ENCODE assay signal across 20 cellular contexts in the genomic region with DNA sequence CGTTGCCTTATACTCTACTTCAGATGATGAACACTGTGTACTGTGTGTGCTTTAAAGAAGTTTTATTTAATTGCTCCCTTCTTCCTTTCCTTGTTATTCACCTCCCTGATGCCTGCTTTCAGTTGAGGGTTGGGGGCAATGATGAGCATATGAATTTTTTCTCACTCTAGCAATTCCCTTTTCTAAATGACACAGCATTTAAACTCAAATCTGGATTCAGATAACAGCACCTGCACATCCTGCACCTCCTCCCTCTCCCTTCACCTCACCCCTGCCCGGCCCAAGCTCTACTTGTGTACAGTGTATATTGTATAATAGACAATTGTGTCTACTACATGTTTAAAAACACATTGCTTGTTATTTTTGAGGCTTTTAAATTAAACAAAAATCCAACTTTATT. TPM values are rescaled to one million over a fixed set of nuclear protein-coding genes. Genes with fewer than 3 reads are reported as not detected.
DNase-seq lines count a peak whose midpoint lies in the region; ATAC-seq, FAIRE-seq and TF ChIP-seq lines count a peak whose summit lies in the region.
"Had no signal": no experiment of that assay in that cellular context is flagged by ENCODE, and none has a peak within 500 bp of the region (broad histone marks: within the 10 kb centered on the region; RNA-seq: fewer than 3 reads in every experiment).

No MANE protein-coding gene starts in this region.

- no peaks in the 10 kb centered on the region for H4K20me1 ChIP-seq in K562 (replicated peaks; ENCODE audit: control insufficient read depth, insufficient read depth, low read length)

- no peaks in the 10 kb centered on the region for H3K27me3 Mint-ChIP-seq in activated T-cell treated with anti-CD3 and anti-CD28 coated beads, Interleukin-2, amount 50 U/mL, for 24 hours

- no peak overlapping the region for H3K4me2 ChIP-seq in K562 (ENCODE audit: insufficient read depth, low read length)
- H3K4me2 ChIP-seq: GM23338 had no signal

- H3K27ac ChIP-seq in K562 (ENCODE audit: extremely low read depth, low read depth, low read length): no peak overlapping the region

- no peak; the same call in 1 of the 2 replicates for TF ChIP-seq EP300 in K562 (IDR thresholded peaks at IDR 0.05; ENCODE audit: low read length)

- TF ChIP-seq CTCF in K562 (IDR thresholded peaks at IDR 0.05 in 2 of 3, conservative IDR thresholded peaks at IDR 0.05 in 1 of 3; ENCODE audit: insufficient read depth in 2 of 3, low read depth in 1 of 3, low read length in 3 of 3): no peak

- in situ Hi-C loops in K562 (cut with MboI): no loop called here

- H3K36me3 ChIP-seq in K562 (ENCODE audit: control insufficient read depth, insufficient read depth, low read length): peaks cover 49% of the 10 kb centered on the region; the same call in 2 of the 3 replicates

- no peak overlapping the region for H3K9ac ChIP-seq in K562 (ENCODE audit: insufficient read depth in 1 of 2, low read depth in 2 of 2, low read length in 2 of 2)

- BruUV-seq in K562 (replicated peaks; lab: Mats Ljungman, UMichigan): no TSS peak

- CTCF ChIA-PET in K562 (lab: Yijun Ruan, JAX; ENCODE audit: low intra/inter-chr PET ratio): no interaction called here

- no peak for TF ChIP-seq POLR2A in K562 (conservative IDR thresholded peaks at IDR 0.05)

- no peak overlapping the region for H2AFZ ChIP-seq in K562 (ENCODE audit: low read depth, low read length)
- H2AFZ ChIP-seq: GM23338 had no signal

- H3K4me1 ChIP-seq in K562 (replicated peaks in 1 of 2; ENCODE audit: control insufficient read depth in 2 of 2, insufficient read depth in 2 of 2, low read length in 2 of 2): peaks cover 19 to 36% of the 10 kb centered on the region in 2 experiments

- POLR2A ChIA-PET in K562 (lab: Yijun Ruan, JAX): interaction anchor here (3.3 kb wide), 1 partner anchor 10 kb away, joined by 18 read pairs; no protein-coding TSS in a partner anchor

- H3K27ac Mint-ChIP-seq in activated T-cell treated with anti-CD3 and anti-CD28 coated beads, Interleukin-2, amount 50 U/mL, for 24 hours: peak overlapping the region; percentile 73
- peak overlapping the region; percentile 33 for H3K27ac Mint-ChIP-seq in stimulated activated effector memory CD8-positive, alpha-beta T cell treated with anti-CD3 and anti-CD28 coated beads, Interleukin-12 subunit alpha, Interleukin-12 subunit beta, amount 100 ng/mL, for 72 hours
- H3K27ac Mint-ChIP-seq: GM23338 had no signal

- no peak for DNase-seq in activated T-cell treated with anti-CD3 and anti-CD28 coated beads, Interleukin-2, amount 50 U/mL, for 24 hours
- DNase-seq in activated T-cell treated with anti-CD3 and anti-CD28 coated beads, Interleukin-2, amount 50 U/mL, for 1 hour: no peak
- peak; percentile 12 for DNase-seq in M059J (ENCODE audit: low read depth)
- DNase-seq in K562 (ENCODE audit: extremely low read depth in 1 of 4, low spot score in 3 of 4): peak in 1 of 4 experiments; percentile 44
- DNase-seq in stimulated activated effector memory CD8-positive, alpha-beta T cell treated with anti-CD3 and anti-CD28 coated beads, Interleukin-12 subunit alpha, Interleukin-12 subunit beta, amount 100 ng/mL, for 72 hours (ENCODE audit: low spot score in 2 of 2): no peak
- DNase-seq in NK-92 (lab: John Stamatoyannopoulos, UW; ENCODE audit: unreplicated experiment): no peak
- DNase-seq: C1 segment of cervical spinal cord, DMS 273 treated with DMSO at 0.1 percent for 48 hours, KBM-7, NCI-H1436, NCI-H2029, NCI-H2171 treated with DMSO at 0.1 percent for 48 hours, NCI-H446 treated with DMSO at 0.1 percent for 48 hours, NCI-H748 treated with DMSO at 0.1 percent for 48 hours had no signal

- ATAC-seq in K562: peak; percentile 62
- ATAC-seq in stimulated activated effector memory CD8-positive, alpha-beta T cell treated with anti-CD3 and anti-CD28 coated beads, Interleukin-12 subunit alpha, Interleukin-12 subunit beta, amount 100 ng/mL, for 72 hours: no peak
- ATAC-seq in HG03571 (IDR thresholded peaks at IDR 0.05; ENCODE audit: unreplicated experiment): no peak
- ATAC-seq: GM23338 had no signal

- H3K4me3 Mint-ChIP-seq in activated T-cell treated with anti-CD3 and anti-CD28 coated beads, Interleukin-2, amount 50 U/mL, for 24 hours: no peak overlapping the region
- no peak overlapping the region for H3K4me3 Mint-ChIP-seq in stimulated activated effector memory CD8-positive, alpha-beta T cell treated with anti-CD3 and anti-CD28 coated beads, Interleukin-12 subunit alpha, Interleukin-12 subunit beta, amount 100 ng/mL, for 72 hours
- H3K4me3 Mint-ChIP-seq: GM23338 had no signal

- H3K4me3 ChIP-seq in K562: no peak overlapping the region
- H3K4me3 ChIP-seq: GM23338 had no signal

- no peaks in the 10 kb centered on the region for H3K27me3 ChIP-seq in K562 (ENCODE audit: control insufficient read depth in 2 of 2, insufficient read depth in 2 of 2, low read length in 2 of 2)

- peaks cover 2% of the 10 kb centered on the region for H3K9me1 ChIP-seq in K562 (ENCODE audit: control insufficient read depth, insufficient read depth, low read length)

- no peaks in the 10 kb centered on the region for H3K9me3 ChIP-seq in K562 (replicated peaks; ENCODE audit: control insufficient read depth, insufficient read depth, low read depth, low read length)

- peaks cover 5% of the 10 kb centered on the region for H3K4me1 Mint-ChIP-seq in activated T-cell treated with anti-CD3 and anti-CD28 coated beads, Interleukin-2, amount 50 U/mL, for 24 hours (ENCODE audit: low read depth)
- H3K4me1 Mint-ChIP-seq in stimulated activated effector memory CD8-positive, alpha-beta T cell treated with anti-CD3 and anti-CD28 coated beads, Interleukin-12 subunit alpha, Interleukin-12 subunit beta, amount 100 ng/mL, for 72 hours: peaks cover 8% of the 10 kb centered on the region
- H3K4me1 Mint-ChIP-seq: GM23338 had no signal

- WGBS in K562 (ENCODE audit: insufficient coverage, low coverage, missing lambda C conversion rate): 22% methylated on average over 2 of the region's 2 CpGs

- FAIRE-seq in K562 (lab: Jason Lieb, UNC): peak; percentile 65
- FAIRE-seq: A204.1, GM12892 had no signal

- intact Hi-C loops in K562 (cut with micrococcal nuclease): no loop called here

- no peak for TF ChIP-seq RAD21 in K562 (CRISPR knock-in tag; conservative IDR thresholded peaks at IDR 0.05 in 1 of 2, IDR thresholded peaks at IDR 0.05 in 1 of 2)

- no peaks in the 10 kb centered on the region for H3K79me2 ChIP-seq in K562 (ENCODE audit: control insufficient read depth, insufficient read depth, low read length)

- peaks cover 71% of the 10 kb centered on the region for H3K36me3 Mint-ChIP-seq in activated T-cell treated with anti-CD3 and anti-CD28 coated beads, Interleukin-2, amount 50 U/mL, for 24 hours (ENCODE audit: low read depth)
- H3K36me3 Mint-ChIP-seq in stimulated activated effector memory CD8-positive, alpha-beta T cell treated with anti-CD3 and anti-CD28 coated beads, Interleukin-12 subunit alpha, Interleukin-12 subunit beta, amount 100 ng/mL, for 72 hours: peaks cover 58% of the 10 kb centered on the region

- no peaks in the 10 kb centered on the region for H3K9me3 Mint-ChIP-seq in activated T-cell treated with anti-CD3 and anti-CD28 coated beads, Interleukin-2, amount 50 U/mL, for 24 hours
- no peaks in the 10 kb centered on the region for H3K9me3 Mint-ChIP-seq in stimulated activated effector memory CD8-positive, alpha-beta T cell treated with anti-CD3 and anti-CD28 coated beads, Interleukin-12 subunit alpha, Interleukin-12 subunit beta, amount 100 ng/mL, for 72 hours
- H3K9me3 Mint-ChIP-seq: GM23338 had no signal

RNA-seq across cellular contexts. Expression of a gene that starts 13.0 kb away (rescaled TPM):
- total RNA-seq in M059J (2014; rRNA removed; shearing (Covaris generic)): 40.1 and 54.2 TPM in 2 replicates
- total RNA-seq in K562 (2011; cell fraction: chromatin; rRNA removed; ENCODE audit: low replicate concordance): 19.2 and 41.8 TPM in 2 replicates
- total RNA-seq in K562 (2011; cell fraction: nucleolus; rRNA removed): 21.8 and 24.3 TPM in 2 replicates
- total RNA-seq in K562 (2011; cell fraction: nucleoplasm; rRNA removed): 31.2 and 41.6 TPM in 2 replicates
- total RNA-seq in K562 (2014; rRNA removed): 25.5 and 30.9 TPM in 2 replicates
- 27.4 and 27.7 TPM in 2 replicates for total RNA-seq in K562 (2014; rRNA removed; fragmentation: Illumina TruSeq; extraction: Trizol)
- total RNA-seq in K562 (2015; rRNA removed; fragmentation: Illumina TruSeq; extraction: Trizol): 24.8 and 28.2 TPM in 2 replicates
- 39.0 and 41.5 TPM in 2 replicates for total RNA-seq in K562 (2021)
- polyA plus RNA-seq in K562 (2011; rRNA removed): 29.2 and 35.5 TPM in 2 replicates
- polyA plus RNA-seq in K562 (2011; cell fraction: cytosol; rRNA removed): 33.9 and 37.5 TPM in 2 replicates
- polyA plus RNA-seq in K562 (2011; cell fraction: nucleus; rRNA removed): 16.9 and 17.6 TPM in 2 replicates
- polyA plus RNA-seq in K562 (2012): 10.9 and 17.5 TPM in 2 replicates
- polyA plus RNA-seq in K562 (2014; fragmentation: Illumina TruSeq; extraction: Trizol): 29.6 and 35.5 TPM in 2 replicates
- polyA plus RNA-seq in K562 (2014; fragmentation: Nextera tagmentation; extraction: Ambion mirVana): 10 to 100 TPM; 16.6 to 23.1 TPM
- polyA plus RNA-seq in K562 (2014; rRNA removed): 23.4 and 24.9 TPM in 2 replicates
- 35.4 and 48.7 TPM in 2 replicates for polyA minus RNA-seq in K562 (2011; rRNA and poly(A)+ RNA removed)
- 21.9 and 29.9 TPM in 2 replicates for polyA minus RNA-seq in K562 (2011; cell fraction: cytosol; rRNA and poly(A)+ RNA removed)
- polyA minus RNA-seq in K562 (2011; cell fraction: nucleus; rRNA and poly(A)+ RNA removed): 11.6 and 16.1 TPM in 2 replicates

RNA-seq across cellular contexts. Expression of a gene that starts 29.3 kb away (rescaled TPM):
- total RNA-seq in M059J (2014; rRNA removed; shearing (Covaris generic)): not detected in 2 replicates
- not detected in 2 replicates for total RNA-seq in K562 (2011; cell fraction: chromatin; rRNA removed; ENCODE audit: low replicate concordance)
- total RNA-seq in K562 (2011; cell fraction: nucleolus; rRNA removed): not detected in 2 replicates
- total RNA-seq in K562 (2011; cell fraction: nucleoplasm; rRNA removed): not detected in 2 replicates
- not detected in 2 replicates for total RNA-seq in K562 (2014; rRNA removed)
- not detected in 2 replicates for total RNA-seq in K562 (2014; rRNA removed; fragmentation: Illumina TruSeq; extraction: Trizol)
- total RNA-seq in K562 (2015; rRNA removed; fragmentation: Illumina TruSeq; extraction: Trizol): not detected in 2 replicates
- 0.16 TPM in 1 of 2 replicates, not detected in the other for total RNA-seq in K562 (2021)
- polyA plus RNA-seq in K562 (2011; rRNA removed): not detected in 2 replicates
- polyA plus RNA-seq in K562 (2011; cell fraction: cytosol; rRNA removed): not detected in 2 replicates
- polyA plus RNA-seq in K562 (2011; cell fraction: nucleus; rRNA removed): not detected in 2 replicates
- 0.16 and 0.17 TPM in 2 replicates for polyA plus RNA-seq in K562 (2012)
- not detected in 2 replicates for polyA plus RNA-seq in K562 (2014; fragmentation: Illumina TruSeq; extraction: Trizol)
- polyA plus RNA-seq in K562 (2014; fragmentation: Nextera tagmentation; extraction: Ambion mirVana): under 1 TPM in 1 of 2 experiments, not detected in 1; 0.03 TPM
- not detected in 2 replicates for polyA plus RNA-seq in K562 (2014; rRNA removed)
- polyA minus RNA-seq in K562 (2011; rRNA and poly(A)+ RNA removed): not detected in 2 replicates
- polyA minus RNA-seq in K562 (2011; cell fraction: cytosol; rRNA and poly(A)+ RNA removed): not detected in 2 replicates
- not detected in 2 replicates for polyA minus RNA-seq in K562 (2011; cell fraction: nucleus; rRNA and poly(A)+ RNA removed)
- total RNA-seq: Daoy, GM23338, Right ventricle myocardium inferior had no signal

RNA-seq across cellular contexts. Expression of a gene that starts 32.4 kb away (rescaled TPM):
- total RNA-seq in M059J (2014; rRNA removed; shearing (Covaris generic)): 1.6 and 3.8 TPM in 2 replicates
- 7.1 and 12.2 TPM in 2 replicates for total RNA-seq in K562 (2011; cell fraction: chromatin; rRNA removed; ENCODE audit: low replicate concordance)
- total RNA-seq in K562 (2011; cell fraction: nucleolus; rRNA removed): 3.4 and 3.7 TPM in 2 replicates
- 4.2 and 9.5 TPM in 2 replicates for total RNA-seq in K562 (2011; cell fraction: nucleoplasm; rRNA removed)
- 2.1 and 2.8 TPM in 2 replicates for total RNA-seq in K562 (2014; rRNA removed)
- 1.5 and 2.3 TPM in 2 replicates for total RNA-seq in K562 (2014; rRNA removed; fragmentation: Illumina TruSeq; extraction: Trizol)
- 1.4 and 1.5 TPM in 2 replicates for total RNA-seq in K562 (2015; rRNA removed; fragmentation: Illumina TruSeq; extraction: Trizol)
- 15.9 and 17.4 TPM in 2 replicates for total RNA-seq in K562 (2021)
- polyA plus RNA-seq in K562 (2011; rRNA removed): 2.3 and 5.0 TPM in 2 replicates
- 2.4 and 4.0 TPM in 2 replicates for polyA plus RNA-seq in K562 (2011; cell fraction: cytosol; rRNA removed)
- polyA plus RNA-seq in K562 (2011; cell fraction: nucleus; rRNA removed): 7.3 and 11.1 TPM in 2 replicates
- polyA plus RNA-seq in K562 (2012): 21.1 and 27.4 TPM in 2 replicates
- polyA plus RNA-seq in K562 (2014; fragmentation: Illumina TruSeq; extraction: Trizol): 19.1 and 22.3 TPM in 2 replicates
- under 1 TPM; 0.77 to 0.88 TPM for polyA plus RNA-seq in K562 (2014; fragmentation: Nextera tagmentation; extraction: Ambion mirVana)
- polyA plus RNA-seq in K562 (2014; rRNA removed): 6.1 and 6.5 TPM in 2 replicates
- 1.8 and 2.7 TPM in 2 replicates for polyA minus RNA-seq in K562 (2011; rRNA and poly(A)+ RNA removed)
- 5.8 and 6.6 TPM in 2 replicates for polyA minus RNA-seq in K562 (2011; cell fraction: cytosol; rRNA and poly(A)+ RNA removed)
- 1.2 and 1.3 TPM in 2 replicates for polyA minus RNA-seq in K562 (2011; cell fraction: nucleus; rRNA and poly(A)+ RNA removed)

RNA-seq across cellular contexts. Expression of a gene that starts 42.5 kb away (rescaled TPM):
- 60.4 and 69.5 TPM in 2 replicates for total RNA-seq in M059J (2014; rRNA removed; shearing (Covaris generic))
- 452 and 764 TPM in 2 replicates for total RNA-seq in K562 (2011; cell fraction: chromatin; rRNA removed; ENCODE audit: low replicate concordance)
- total RNA-seq in K562 (2011; cell fraction: nucleolus; rRNA removed): 478 and 540 TPM in 2 replicates
- 403 and 415 TPM in 2 replicates for total RNA-seq in K562 (2011; cell fraction: nucleoplasm; rRNA removed)
- total RNA-seq in K562 (2014; rRNA removed) (85.0 and 91.5 TPM in 2 replicates), K562 (2014; rRNA removed; fragmentation: Illumina TruSeq; extraction: Trizol) (70.8 and 71.7 TPM in 2 replicates), K562 (2015; rRNA removed; fragmentation: Illumina TruSeq; extraction: Trizol) (67.0 and 73.7 TPM in 2 replicates), K562 (2021) (113 and 131 TPM in 2 replicates)
- polyA plus RNA-seq in K562 (2011; rRNA removed) (132 and 208 TPM in 2 replicates), K562 (2014; fragmentation: Illumina TruSeq; extraction: Trizol) (96.7 and 100 TPM in 2 replicates), K562 (2014; fragmentation: Nextera tagmentation; extraction: Ambion mirVana) (10 to 100 TPM; 44.2 to 73.0 TPM), K562 (2014; rRNA removed) (152 and 202 TPM in 2 replicates)
- 78.0 and 96.3 TPM in 2 replicates for polyA plus RNA-seq in K562 (2011; cell fraction: cytosol; rRNA removed)
- 1,392 and 1,556 TPM in 2 replicates for polyA plus RNA-seq in K562 (2011; cell fraction: nucleus; rRNA removed)
- 134 and 270 TPM in 2 replicates for polyA plus RNA-seq in K562 (2012)
- 81.6 and 111 TPM in 2 replicates for polyA minus RNA-seq in K562 (2011; rRNA and poly(A)+ RNA removed)
- 35.1 and 37.0 TPM in 2 replicates for polyA minus RNA-seq in K562 (2011; cell fraction: cytosol; rRNA and poly(A)+ RNA removed)
- 206 and 291 TPM in 2 replicates for polyA minus RNA-seq in K562 (2011; cell fraction: nucleus; rRNA and poly(A)+ RNA removed)
